ENCODE assay signal across 27 cellular contexts in genomic region chrX:18575744-18576143, GRCh38.
"Had no signal": no experiment of that assay in that cellular context is flagged by ENCODE, and none has a peak within 500 bp of the region (broad histone marks: within the 10 kb centered on the region; RNA-seq: fewer than 3 reads in every experiment).

No MANE protein-coding gene starts in this region.

- H3K4me1 ChIP-seq: colonic mucosa, esophagus squamous epithelium, pancreas, right lobe of liver, suprapubic skin, transverse colon, upper lobe of right lung, vagina had no signal

- FAIRE-seq: frontal cortex, small intestine had no signal

- H3K9me3 ChIP-seq: colonic mucosa, esophagus squamous epithelium, mucosa of descending colon, neutrophil, pancreas, right lobe of liver, suprapubic skin, transverse colon, upper lobe of right lung, vagina had no signal

- H3K4me3 ChIP-seq: colonic mucosa, esophagus squamous epithelium, lung, mucosa of descending colon, pancreas, right lobe of liver, suprapubic skin, transverse colon, upper lobe of right lung, vagina had no signal

- DNase-seq: colonic mucosa; effector CD8-positive, alpha-beta T cell; endodermal cell; erythroblast; esophagus squamous epithelium; head of caudate nucleus; kidney; mucosa of descending colon; naive B cell; pancreas; retina; right lobe of liver; small intestine; stimulated activated CD4-positive, alpha-beta T cell treated with anti-CD3 and anti-CD28 coated beads, Interleukin-15, amount 100 ng/mL, for 24 hours; stimulated activated CD4-positive, alpha-beta T cell treated with anti-CD3 and anti-CD28 coated beads, Interleukin-2, amount 100 ng/mL, for 48 hours; stimulated activated CD8-positive, alpha-beta memory T cell treated with anti-CD3 and anti-CD28 coated beads, Interleukin-4, amount 100 ng/mL, for 48 hours; stimulated activated naive CD4-positive, alpha-beta T cell; stimulated activated naive CD8-positive, alpha-beta T cell treated with anti-CD3 and anti-CD28 coated beads, Interleukin-15, amount 100 ng/mL, for 72 hours; transverse colon; upper lobe of right lung had no signal

- H3K36me3 ChIP-seq: colonic mucosa, esophagus squamous epithelium, pancreas, right lobe of liver, suprapubic skin, transverse colon, upper lobe of right lung, vagina had no signal

- H3K27ac ChIP-seq: colonic mucosa, esophagus squamous epithelium, neutrophil, pancreas, right lobe of liver, suprapubic skin, transverse colon, upper lobe of right lung, vagina had no signal

- ATAC-seq: left lobe of liver; mucosa of descending colon; natural killer cell treated with Interleukin-12 subunit alpha and Interleukin-12 subunit beta and Interleukin-15 and Interleukin-18, amount 100 ng/mL, for 72 hours; pancreas; right lobe of liver; stimulated activated naive CD8-positive, alpha-beta T cell treated with anti-CD3 and anti-CD28 coated beads, Interleukin-15, amount 100 ng/mL, for 72 hours; upper lobe of right lung had no signal

- H3K27me3 ChIP-seq: colonic mucosa, esophagus squamous epithelium, neutrophil, pancreas, right lobe of liver, suprapubic skin, transverse colon, upper lobe of right lung, vagina had no signal
